Comparison of ENCODE assay signal across 10 cellular contexts in the genomic region with DNA sequence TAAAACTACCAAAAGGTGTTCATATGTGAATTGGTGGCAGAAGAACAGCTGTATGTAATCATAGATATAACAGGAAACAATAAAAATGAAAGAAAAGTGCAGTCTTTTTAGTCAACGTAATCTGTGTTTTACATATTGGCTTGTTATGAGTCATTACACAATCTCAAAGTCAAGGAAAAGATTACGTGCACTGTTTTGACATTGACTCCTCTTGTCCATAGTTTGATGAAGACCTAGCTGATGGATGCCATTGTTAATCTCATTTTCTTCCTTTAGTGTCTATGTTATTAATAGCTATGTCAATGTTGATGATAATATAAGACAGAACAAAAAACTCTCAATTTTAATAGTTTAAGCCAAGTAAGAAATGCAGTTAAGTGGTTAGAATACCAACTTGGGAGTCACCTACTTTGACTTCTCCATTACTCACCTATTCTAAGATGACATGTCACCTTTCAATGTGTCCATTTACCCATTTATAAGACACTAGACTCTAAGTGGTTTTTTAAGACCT.
DNase-seq lines count a peak whose midpoint lies in the region; ATAC-seq, FAIRE-seq and TF ChIP-seq lines count a peak whose summit lies in the region.
"Had no signal": no experiment of that assay in that cellular context is flagged by ENCODE, and none has a peak within 500 bp of the region (broad histone marks: within the 10 kb centered on the region; RNA-seq: fewer than 3 reads in every experiment).

No MANE protein-coding gene starts in this region.

- H3K36me3 Mint-ChIP-seq in central memory CD8-positive, alpha-beta T cell (ENCODE audit: insufficient read depth), result peaks cover 1% of the 10 kb centered on the region

- no peak for TF ChIP-seq POLR2A in GM12891 (IDR thresholded peaks at IDR 0.05; ENCODE audit: low read depth, low read length)

- no peak overlapping the region for H3K4me3 Mint-ChIP-seq in central memory CD8-positive, alpha-beta T cell
- H3K4me3 Mint-ChIP-seq: WTC11 had no signal

- TF ChIP-seq CTCF in omental fat pad (IDR thresholded peaks at IDR 0.05), result no peak

- H3K27ac Mint-ChIP-seq in central memory CD8-positive, alpha-beta T cell (ENCODE audit: low read depth), result no peak overlapping the region
- H3K27ac Mint-ChIP-seq: WTC11 had no signal

- ATAC-seq in GM19324 (IDR thresholded peaks at IDR 0.05; ENCODE audit: low FRiP score, unreplicated experiment) (peak; percentile 38), HG03520 (IDR thresholded peaks at IDR 0.05; ENCODE audit: unreplicated experiment) (peak; percentile 53), HG03196 (IDR thresholded peaks at IDR 0.05; ENCODE audit: unreplicated experiment) (no peak), HG03571 (IDR thresholded peaks at IDR 0.05; ENCODE audit: unreplicated experiment) (no peak), left ventricle myocardium superior (no peak), omental fat pad (ENCODE audit: low FRiP score) (no peak)
- peak; percentile 62 for ATAC-seq in central memory CD8-positive, alpha-beta T cell (replicated peaks; ENCODE audit: extremely low read depth, poor library complexity, severe bottlenecking)
- ATAC-seq: WTC11 had no signal

- H3K27me3 Mint-ChIP-seq in central memory CD8-positive, alpha-beta T cell, result no peaks in the 10 kb centered on the region

- no peak for DNase-seq in GM12891 (ENCODE audit: insufficient read length, low spot score)
- no peak for DNase-seq in central memory CD8-positive, alpha-beta T cell (ENCODE audit: low spot score in 2 of 2)
- DNase-seq in left ventricle myocardium superior, result no peak
- DNase-seq in omental fat pad (ENCODE audit: low spot score), result no peak

- H3K9me3 Mint-ChIP-seq in central memory CD8-positive, alpha-beta T cell, result no peaks in the 10 kb centered on the region

- H3K4me1 Mint-ChIP-seq in central memory CD8-positive, alpha-beta T cell, result peaks cover 6% of the 10 kb centered on the region

- FAIRE-seq in GM12891 (lab: Jason Lieb, UNC), result peak; percentile 26
- FAIRE-seq: endometrium had no signal

- intact Hi-C loops in left ventricle myocardium superior (cut with micrococcal nuclease), result no loop called here

TF ChIP-seq in GM12891, 5 proteins besides CTCF, POLR2A, EP300 and RAD21:
- no peak for TF ChIP-seq SPI1 (IDR thresholded peaks at IDR 0.05; ENCODE audit: low read depth, low read length)
- TF ChIP-seq TAF1 (IDR thresholded peaks at IDR 0.05; ENCODE audit: low read depth, low read length), result no peak
- TF ChIP-seq PAX5 (IDR thresholded peaks at IDR 0.05; ENCODE audit: insufficient read depth, low read length, severe bottlenecking), result no peak
- TF ChIP-seq POU2F2 (IDR thresholded peaks at IDR 0.05; ENCODE audit: low read depth, low read length), result no peak
- TF ChIP-seq POLR2AphosphoS5 (IDR thresholded peaks at IDR 0.05; ENCODE audit: low read depth, low read length), result no peak

Comparison
In these comparisons a context has a peak if more than half of its experiments do, and no peak if none do; other contexts are left out.
1. ATAC-seq: peak in GM19324 (single experiment), HG03520 (single experiment) and central memory CD8-positive, alpha-beta T cell (single experiment); none in HG03196 (single experiment), HG03571 (single experiment), left ventricle myocardium superior (single experiment) and omental fat pad (single experiment).